In genomic region chrY:7325531-7325930, GRCh38 we compare ENCODE assay signal across 14 cellular contexts.
"Had no signal": no experiment of that assay in that cellular context is flagged by ENCODE, and none has a peak within 500 bp of the region (broad histone marks: within the 10 kb centered on the region; RNA-seq: fewer than 3 reads in every experiment).

No MANE protein-coding gene starts in this region.

- ATAC-seq: body of pancreas; left lung; stimulated activated naive B cell treated with anti-CD40 and anti-IgM and Interleukin-4, amounts not matched to agents 10 μg/mL and 1 μg/mL and 100 μg/mL, for 72 hours had no signal

- H3K9me3 ChIP-seq: body of pancreas, colonic mucosa, esophagus squamous epithelium, left lung, SJSA1 had no signal

- H3K36me3 ChIP-seq: colonic mucosa had no signal

- H3K27me3 Mint-ChIP-seq: naive B cell; stimulated activated naive B cell treated with anti-CD40 and anti-IgM and Interleukin-4, amounts not matched to agents 10 μg/mL and 1 μg/mL and 100 μg/mL, for 72 hours; type B pancreatic cell had no signal

- H3K27ac ChIP-seq: body of pancreas, colonic mucosa, esophagus squamous epithelium, hepatocyte, left lung, SJSA1 had no signal

- H3K9me3 Mint-ChIP-seq: naive B cell; stimulated activated naive B cell treated with anti-CD40 and anti-IgM and Interleukin-4, amounts not matched to agents 10 μg/mL and 1 μg/mL and 100 μg/mL, for 72 hours; type B pancreatic cell had no signal

- DNase-seq: activated CD8-positive, alpha-beta memory T cell treated with anti-CD3 and anti-CD28 coated beads for 24 hours; amniotic stem cell; body of pancreas; caudate nucleus; colonic mucosa; esophagus squamous epithelium; left lung; mammary epithelial cell; naive B cell; stimulated activated naive B cell treated with anti-CD40 and anti-IgM and Interleukin-4, amounts not matched to agents 10 μg/mL and 1 μg/mL and 100 μg/mL, for 72 hours; T-helper 9 cell had no signal

- H3K4me1 Mint-ChIP-seq: naive B cell had no signal

- H3K36me3 Mint-ChIP-seq: naive B cell, type B pancreatic cell had no signal

- H3K4me3 Mint-ChIP-seq: naive B cell; stimulated activated naive B cell treated with anti-CD40 and anti-IgM and Interleukin-4, amounts not matched to agents 10 μg/mL and 1 μg/mL and 100 μg/mL, for 72 hours; type B pancreatic cell had no signal

- H3K27ac Mint-ChIP-seq: stimulated activated naive B cell treated with anti-CD40 and anti-IgM and Interleukin-4, amounts not matched to agents 10 μg/mL and 1 μg/mL and 100 μg/mL, for 72 hours; type B pancreatic cell had no signal
